ENCODE assay signal across 1 cellular context in the genomic region with DNA sequence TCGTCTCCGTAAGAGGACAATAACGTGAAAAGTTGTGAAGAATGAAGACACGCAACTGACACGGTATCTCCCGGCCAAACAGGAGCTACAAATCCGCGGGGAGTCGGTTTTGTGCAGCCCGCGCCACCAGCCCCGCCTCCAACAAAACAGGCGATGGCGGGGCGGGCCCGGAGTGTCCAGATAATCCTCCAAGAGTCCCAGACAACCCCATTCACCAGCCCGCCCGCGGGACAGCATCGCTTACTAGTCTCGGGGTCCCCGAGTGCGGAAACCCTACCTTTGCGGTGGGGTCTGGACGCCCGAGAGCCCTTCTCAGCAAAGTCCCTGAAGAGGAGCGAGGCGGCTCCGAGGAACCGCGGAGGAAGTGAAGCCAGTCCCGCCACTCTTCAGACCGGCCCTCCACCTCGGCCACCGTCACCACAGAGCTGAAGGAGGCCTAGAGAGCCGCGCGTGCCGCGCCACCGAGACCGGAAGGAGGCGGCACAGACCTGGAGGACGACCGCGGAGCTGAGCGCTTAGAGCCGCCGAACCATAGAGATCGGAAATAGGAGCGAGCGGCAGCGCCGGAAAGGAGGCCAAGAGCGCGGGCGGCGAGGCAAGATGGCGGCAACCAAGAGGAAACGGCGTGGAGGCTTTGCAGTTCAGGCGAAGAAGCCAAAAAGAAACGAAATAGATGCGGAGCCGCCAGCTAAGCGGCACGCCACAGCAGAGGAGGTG.
TF ChIP-seq lines count a peak whose summit lies in the region.

A gene with protein sequence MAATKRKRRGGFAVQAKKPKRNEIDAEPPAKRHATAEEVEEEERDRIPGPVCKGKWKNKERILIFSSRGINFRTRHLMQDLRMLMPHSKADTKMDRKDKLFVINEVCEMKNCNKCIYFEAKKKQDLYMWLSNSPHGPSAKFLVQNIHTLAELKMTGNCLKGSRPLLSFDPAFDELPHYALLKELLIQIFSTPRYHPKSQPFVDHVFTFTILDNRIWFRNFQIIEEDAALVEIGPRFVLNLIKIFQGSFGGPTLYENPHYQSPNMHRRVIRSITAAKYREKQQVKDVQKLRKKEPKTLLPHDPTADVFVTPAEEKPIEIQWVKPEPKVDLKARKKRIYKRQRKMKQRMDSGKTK (plus strand): TSS at position 573 of the 717 bp plus-strand sequence. CDS start 28 bp downstream, at position 601.
A gene with protein sequence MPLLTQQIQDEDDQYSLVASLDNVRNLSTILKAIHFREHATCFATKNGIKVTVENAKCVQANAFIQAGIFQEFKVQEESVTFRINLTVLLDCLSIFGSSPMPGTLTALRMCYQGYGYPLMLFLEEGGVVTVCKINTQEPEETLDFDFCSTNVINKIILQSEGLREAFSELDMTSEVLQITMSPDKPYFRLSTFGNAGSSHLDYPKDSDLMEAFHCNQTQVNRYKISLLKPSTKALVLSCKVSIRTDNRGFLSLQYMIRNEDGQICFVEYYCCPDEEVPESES (minus strand): TSS at position 366 of the 717 bp plus-strand sequence. CDS start 612 bp downstream, outside the sequence.

TF ChIP-seq in GM12878, 131 proteins besides CTCF, POLR2A, EP300 and RAD21 (continued from another document and continues in another):
- TF ChIP-seq CBX5 (IDR thresholded peaks at IDR 0.05; ENCODE audit: low read depth) (no peak), NFIC (IDR thresholded peaks at IDR 0.05; ENCODE audit: low read depth, low read length) (0 out of 2 replicates have a peak, but pooled peaks have one; percentile 18), MEF2A (IDR thresholded peaks at IDR 0.05; ENCODE audit: insufficient read depth, low read depth, low read length) (no peak), ZNF274 (IDR thresholded peaks at IDR 0.05; ENCODE audit: insufficient read depth, insufficient read length) (no peak), NR2C1 (IDR thresholded peaks at IDR 0.05) (peak; percentile 73), SIX5 (IDR thresholded peaks at IDR 0.05; ENCODE audit: low read depth, low read length, severe bottlenecking) (no peak), EGR1 (IDR thresholded peaks at IDR 0.05; ENCODE audit: borderline replicate concordance in 1 of 2, low read depth in 2 of 2, low read length in 2 of 2) (peak in 1 of 2 experiments; percentile 90; a peak in 2 of 3 replicates), ZSCAN29 (IDR thresholded peaks at IDR 0.05) (no peak), IKZF2 (IDR thresholded peaks at IDR 0.05) (no peak; a peak in 1 of 4 replicates), ETV6 (conservative IDR thresholded peaks at IDR 0.05 in 1 of 2, IDR thresholded peaks at IDR 0.05 in 1 of 2; ENCODE audit: borderline replicate concordance in 1 of 2, low read depth in 1 of 2) (peak in 1 of 2 experiments; percentile 73; a peak in 1 of 4 replicates), ZNF217 (IDR thresholded peaks at IDR 0.05) (no peak), MEF2B (IDR thresholded peaks at IDR 0.05; ENCODE audit: partially characterized antibody, poor library complexity, severe bottlenecking) (peak; percentile 41), BMI1 (IDR thresholded peaks at IDR 0.05; ENCODE audit: borderline replicate concordance) (no peak), JUNB (IDR thresholded peaks at IDR 0.05) (no peak), CEBPB (IDR thresholded peaks at IDR 0.05; ENCODE audit: borderline replicate concordance in 1 of 2, low read depth in 2 of 2, low read length in 2 of 2) (no peak), ZNF622 (IDR thresholded peaks at IDR 0.05) (no peak), SP1 (IDR thresholded peaks at IDR 0.05; ENCODE audit: low read depth, low read length) (peak; percentile 34), SRF (IDR thresholded peaks at IDR 0.05; ENCODE audit: low read depth in 2 of 2, low read length in 2 of 2) (peak; percentile 44 to 77; a peak in 2 of 4 replicates), NR2F1 (conservative IDR thresholded peaks at IDR 0.05) (0 out of 2 replicates have a peak, but pooled peaks have one; percentile 37), MXI1 (IDR thresholded peaks at IDR 0.05; ENCODE audit: low read depth, low read length) (peak; percentile 99), POU2F2 (IDR thresholded peaks at IDR 0.05; ENCODE audit: borderline replicate concordance, low read depth, low read length) (peak; percentile 75; the same call in 2 of the 3 replicates), EZH2 (IDR thresholded peaks at IDR 0.05; ENCODE audit: borderline replicate concordance, control insufficient read depth, low read depth, low read length) (no peak), LARP7 (IDR thresholded peaks at IDR 0.05) (no peak), SMAD1 (IDR thresholded peaks at IDR 0.05; ENCODE audit: low read depth, partially characterized antibody) (no peak), MYC (IDR thresholded peaks at IDR 0.05; ENCODE audit: insufficient read depth, insufficient read length, insufficient replicate concordance, low read length, severe bottlenecking) (peak; percentile 91), RB1 (IDR thresholded peaks at IDR 0.05; ENCODE audit: borderline replicate concordance) (peak; percentile 97; the same call in 1 of the 2 replicates), TBL1XR1 (IDR thresholded peaks at IDR 0.05; ENCODE audit: low read depth, low read length) (peak; percentile 68; the same call in 1 of the 2 replicates), ESRRA (IDR thresholded peaks at IDR 0.05; ENCODE audit: low read length) (peak; percentile 76), ZNF24 (IDR thresholded peaks at IDR 0.05) (peak; percentile 82; the same call in 1 of the 2 replicates), SUPT20H (IDR thresholded peaks at IDR 0.05; ENCODE audit: borderline replicate concordance, control insufficient read depth, low read depth, low read length) (no peak), TARDBP (IDR thresholded peaks at IDR 0.05; ENCODE audit: borderline replicate concordance) (peak; percentile 86), POLR2AphosphoS2 (IDR thresholded peaks at IDR 0.05; ENCODE audit: low read depth, low read length) (peak; percentile 85; the same call in 1 of the 2 replicates), CHD2 (IDR thresholded peaks at IDR 0.05; ENCODE audit: borderline replicate concordance, low read depth, low read length) (peak; percentile 70), TCF12 (IDR thresholded peaks at IDR 0.05; ENCODE audit: low read depth, low read length) (0 out of 2 replicates have a peak, but pooled peaks have one; percentile 42), SREBF2 (IDR thresholded peaks at IDR 0.05; ENCODE audit: low read length) (peak; percentile 70)
- TF ChIP-seq, protein P1, sequence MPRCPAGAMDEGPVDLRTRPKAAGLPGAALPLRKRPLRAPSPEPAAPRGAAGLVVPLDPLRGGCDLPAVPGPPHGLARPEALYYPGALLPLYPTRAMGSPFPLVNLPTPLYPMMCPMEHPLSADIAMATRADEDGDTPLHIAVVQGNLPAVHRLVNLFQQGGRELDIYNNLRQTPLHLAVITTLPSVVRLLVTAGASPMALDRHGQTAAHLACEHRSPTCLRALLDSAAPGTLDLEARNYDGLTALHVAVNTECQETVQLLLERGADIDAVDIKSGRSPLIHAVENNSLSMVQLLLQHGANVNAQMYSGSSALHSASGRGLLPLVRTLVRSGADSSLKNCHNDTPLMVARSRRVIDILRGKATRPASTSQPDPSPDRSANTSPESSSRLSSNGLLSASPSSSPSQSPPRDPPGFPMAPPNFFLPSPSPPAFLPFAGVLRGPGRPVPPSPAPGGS (IDR thresholded peaks at IDR 0.05; ENCODE audit: borderline replicate concordance, insufficient read depth, low read depth, low read length, poor library complexity, severe bottlenecking), result no peak
- TF ChIP-seq, protein P2, sequence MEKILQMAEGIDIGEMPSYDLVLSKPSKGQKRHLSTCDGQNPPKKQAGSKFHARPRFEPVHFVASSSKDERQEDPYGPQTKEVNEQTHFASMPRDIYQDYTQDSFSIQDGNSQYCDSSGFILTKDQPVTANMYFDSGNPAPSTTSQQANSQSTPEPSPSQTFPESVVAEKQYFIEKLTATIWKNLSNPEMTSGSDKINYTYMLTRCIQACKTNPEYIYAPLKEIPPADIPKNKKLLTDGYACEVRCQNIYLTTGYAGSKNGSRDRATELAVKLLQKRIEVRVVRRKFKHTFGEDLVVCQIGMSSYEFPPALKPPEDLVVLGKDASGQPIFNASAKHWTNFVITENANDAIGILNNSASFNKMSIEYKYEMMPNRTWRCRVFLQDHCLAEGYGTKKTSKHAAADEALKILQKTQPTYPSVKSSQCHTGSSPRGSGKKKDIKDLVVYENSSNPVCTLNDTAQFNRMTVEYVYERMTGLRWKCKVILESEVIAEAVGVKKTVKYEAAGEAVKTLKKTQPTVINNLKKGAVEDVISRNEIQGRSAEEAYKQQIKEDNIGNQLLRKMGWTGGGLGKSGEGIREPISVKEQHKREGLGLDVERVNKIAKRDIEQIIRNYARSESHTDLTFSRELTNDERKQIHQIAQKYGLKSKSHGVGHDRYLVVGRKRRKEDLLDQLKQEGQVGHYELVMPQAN (conservative IDR thresholded peaks at IDR 0.05), result peak; percentile 92
- TF ChIP-seq, protein P3, sequence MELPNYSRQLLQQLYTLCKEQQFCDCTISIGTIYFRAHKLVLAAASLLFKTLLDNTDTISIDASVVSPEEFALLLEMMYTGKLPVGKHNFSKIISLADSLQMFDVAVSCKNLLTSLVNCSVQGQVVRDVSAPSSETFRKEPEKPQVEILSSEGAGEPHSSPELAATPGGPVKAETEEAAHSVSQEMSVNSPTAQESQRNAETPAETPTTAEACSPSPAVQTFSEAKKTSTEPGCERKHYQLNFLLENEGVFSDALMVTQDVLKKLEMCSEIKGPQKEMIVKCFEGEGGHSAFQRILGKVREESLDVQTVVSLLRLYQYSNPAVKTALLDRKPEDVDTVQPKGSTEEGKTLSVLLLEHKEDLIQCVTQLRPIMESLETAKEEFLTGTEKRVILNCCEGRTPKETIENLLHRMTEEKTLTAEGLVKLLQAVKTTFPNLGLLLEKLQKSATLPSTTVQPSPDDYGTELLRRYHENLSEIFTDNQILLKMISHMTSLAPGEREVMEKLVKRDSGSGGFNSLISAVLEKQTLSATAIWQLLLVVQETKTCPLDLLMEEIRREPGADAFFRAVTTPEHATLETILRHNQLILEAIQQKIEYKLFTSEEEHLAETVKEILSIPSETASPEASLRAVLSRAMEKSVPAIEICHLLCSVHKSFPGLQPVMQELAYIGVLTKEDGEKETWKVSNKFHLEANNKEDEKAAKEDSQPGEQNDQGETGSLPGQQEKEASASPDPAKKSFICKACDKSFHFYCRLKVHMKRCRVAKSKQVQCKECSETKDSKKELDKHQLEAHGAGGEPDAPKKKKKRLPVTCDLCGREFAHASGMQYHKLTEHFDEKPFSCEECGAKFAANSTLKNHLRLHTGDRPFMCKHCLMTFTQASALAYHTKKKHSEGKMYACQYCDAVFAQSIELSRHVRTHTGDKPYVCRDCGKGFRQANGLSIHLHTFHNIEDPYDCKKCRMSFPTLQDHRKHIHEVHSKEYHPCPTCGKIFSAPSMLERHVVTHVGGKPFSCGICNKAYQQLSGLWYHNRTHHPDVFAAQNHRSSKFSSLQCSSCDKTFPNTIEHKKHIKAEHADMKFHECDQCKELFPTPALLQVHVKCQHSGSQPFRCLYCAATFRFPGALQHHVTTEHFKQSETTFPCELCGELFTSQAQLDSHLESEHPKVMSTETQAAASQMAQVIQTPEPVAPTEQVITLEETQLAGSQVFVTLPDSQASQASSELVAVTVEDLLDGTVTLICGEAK (IDR thresholded peaks at IDR 0.05; ENCODE audit: borderline replicate concordance), result peak; percentile 97
- TF ChIP-seq, protein P4, sequence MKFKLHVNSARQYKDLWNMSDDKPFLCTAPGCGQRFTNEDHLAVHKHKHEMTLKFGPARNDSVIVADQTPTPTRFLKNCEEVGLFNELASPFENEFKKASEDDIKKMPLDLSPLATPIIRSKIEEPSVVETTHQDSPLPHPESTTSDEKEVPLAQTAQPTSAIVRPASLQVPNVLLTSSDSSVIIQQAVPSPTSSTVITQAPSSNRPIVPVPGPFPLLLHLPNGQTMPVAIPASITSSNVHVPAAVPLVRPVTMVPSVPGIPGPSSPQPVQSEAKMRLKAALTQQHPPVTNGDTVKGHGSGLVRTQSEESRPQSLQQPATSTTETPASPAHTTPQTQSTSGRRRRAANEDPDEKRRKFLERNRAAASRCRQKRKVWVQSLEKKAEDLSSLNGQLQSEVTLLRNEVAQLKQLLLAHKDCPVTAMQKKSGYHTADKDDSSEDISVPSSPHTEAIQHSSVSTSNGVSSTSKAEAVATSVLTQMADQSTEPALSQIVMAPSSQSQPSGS (IDR thresholded peaks at IDR 0.05; ENCODE audit: low read length), result no peak
- TF ChIP-seq, protein P5, sequence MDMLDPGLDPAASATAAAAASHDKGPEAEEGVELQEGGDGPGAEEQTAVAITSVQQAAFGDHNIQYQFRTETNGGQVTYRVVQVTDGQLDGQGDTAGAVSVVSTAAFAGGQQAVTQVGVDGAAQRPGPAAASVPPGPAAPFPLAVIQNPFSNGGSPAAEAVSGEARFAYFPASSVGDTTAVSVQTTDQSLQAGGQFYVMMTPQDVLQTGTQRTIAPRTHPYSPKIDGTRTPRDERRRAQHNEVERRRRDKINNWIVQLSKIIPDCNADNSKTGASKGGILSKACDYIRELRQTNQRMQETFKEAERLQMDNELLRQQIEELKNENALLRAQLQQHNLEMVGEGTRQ (IDR thresholded peaks at IDR 0.05; ENCODE audit: borderline replicate concordance, low read depth, low read length), result no peak
- TF ChIP-seq, protein P6, sequence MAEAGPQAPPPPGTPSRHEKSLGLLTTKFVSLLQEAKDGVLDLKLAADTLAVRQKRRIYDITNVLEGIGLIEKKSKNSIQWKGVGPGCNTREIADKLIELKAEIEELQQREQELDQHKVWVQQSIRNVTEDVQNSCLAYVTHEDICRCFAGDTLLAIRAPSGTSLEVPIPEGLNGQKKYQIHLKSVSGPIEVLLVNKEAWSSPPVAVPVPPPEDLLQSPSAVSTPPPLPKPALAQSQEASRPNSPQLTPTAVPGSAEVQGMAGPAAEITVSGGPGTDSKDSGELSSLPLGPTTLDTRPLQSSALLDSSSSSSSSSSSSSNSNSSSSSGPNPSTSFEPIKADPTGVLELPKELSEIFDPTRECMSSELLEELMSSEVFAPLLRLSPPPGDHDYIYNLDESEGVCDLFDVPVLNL (IDR thresholded peaks at IDR 0.05; ENCODE audit: low read depth, low read length), result peak; percentile 72
- TF ChIP-seq, protein P7, sequence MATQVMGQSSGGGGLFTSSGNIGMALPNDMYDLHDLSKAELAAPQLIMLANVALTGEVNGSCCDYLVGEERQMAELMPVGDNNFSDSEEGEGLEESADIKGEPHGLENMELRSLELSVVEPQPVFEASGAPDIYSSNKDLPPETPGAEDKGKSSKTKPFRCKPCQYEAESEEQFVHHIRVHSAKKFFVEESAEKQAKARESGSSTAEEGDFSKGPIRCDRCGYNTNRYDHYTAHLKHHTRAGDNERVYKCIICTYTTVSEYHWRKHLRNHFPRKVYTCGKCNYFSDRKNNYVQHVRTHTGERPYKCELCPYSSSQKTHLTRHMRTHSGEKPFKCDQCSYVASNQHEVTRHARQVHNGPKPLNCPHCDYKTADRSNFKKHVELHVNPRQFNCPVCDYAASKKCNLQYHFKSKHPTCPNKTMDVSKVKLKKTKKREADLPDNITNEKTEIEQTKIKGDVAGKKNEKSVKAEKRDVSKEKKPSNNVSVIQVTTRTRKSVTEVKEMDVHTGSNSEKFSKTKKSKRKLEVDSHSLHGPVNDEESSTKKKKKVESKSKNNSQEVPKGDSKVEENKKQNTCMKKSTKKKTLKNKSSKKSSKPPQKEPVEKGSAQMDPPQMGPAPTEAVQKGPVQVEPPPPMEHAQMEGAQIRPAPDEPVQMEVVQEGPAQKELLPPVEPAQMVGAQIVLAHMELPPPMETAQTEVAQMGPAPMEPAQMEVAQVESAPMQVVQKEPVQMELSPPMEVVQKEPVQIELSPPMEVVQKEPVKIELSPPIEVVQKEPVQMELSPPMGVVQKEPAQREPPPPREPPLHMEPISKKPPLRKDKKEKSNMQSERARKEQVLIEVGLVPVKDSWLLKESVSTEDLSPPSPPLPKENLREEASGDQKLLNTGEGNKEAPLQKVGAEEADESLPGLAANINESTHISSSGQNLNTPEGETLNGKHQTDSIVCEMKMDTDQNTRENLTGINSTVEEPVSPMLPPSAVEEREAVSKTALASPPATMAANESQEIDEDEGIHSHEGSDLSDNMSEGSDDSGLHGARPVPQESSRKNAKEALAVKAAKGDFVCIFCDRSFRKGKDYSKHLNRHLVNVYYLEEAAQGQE (IDR thresholded peaks at IDR 0.05; ENCODE audit: low read depth, low read length), result peak; percentile 51
